Comparison of ENCODE assay signal across 19 cellular contexts in the genomic region with DNA sequence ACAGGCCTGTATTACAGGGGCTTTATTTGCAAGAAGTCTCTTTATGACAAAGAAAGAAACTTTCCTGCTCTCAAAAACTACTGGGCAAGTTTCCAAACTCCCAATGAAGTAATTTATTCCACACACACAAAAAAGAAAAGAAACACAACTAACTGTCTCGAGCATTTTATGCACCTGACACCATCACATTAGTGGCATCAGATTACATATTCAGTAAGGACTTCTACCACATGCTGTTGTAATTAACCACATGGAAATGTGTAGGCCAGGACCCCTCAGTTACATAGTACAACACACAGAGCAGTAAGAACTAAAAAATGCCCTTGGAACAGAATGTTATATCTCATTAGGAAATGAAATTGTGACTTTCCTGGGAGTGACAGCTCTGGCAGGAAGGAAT.
DNase-seq lines count a peak whose midpoint lies in the region; ATAC-seq and TF ChIP-seq lines count a peak whose summit lies in the region.
"Had no signal": no experiment of that assay in that cellular context is flagged by ENCODE, and none has a peak within 500 bp of the region (broad histone marks: within the 10 kb centered on the region; RNA-seq: fewer than 3 reads in every experiment).

No MANE protein-coding gene starts in this region.

- TF ChIP-seq CTCF in astrocyte of the cerebellum (IDR thresholded peaks at IDR 0.05; ENCODE audit: low read depth, low read length, missing control alignments) (no peak), retinal pigment epithelial cell (conservative IDR thresholded peaks at IDR 0.05; ENCODE audit: low read depth, low read length) (no peak), GM23338 (conservative IDR thresholded peaks at IDR 0.05; ENCODE audit: low read depth in 2 of 2) (no peak)

- 0 out of 3 replicates have a peak, but pooled peaks cover 3% of the 10 kb centered on the region for H3K4me1 Mint-ChIP-seq in GM23338
- H3K4me1 Mint-ChIP-seq: activated B cell treated with CpG ODN at 0.5 μM for 24 hours had no signal

- H3K36me3 ChIP-seq in GM23338 (ENCODE audit: insufficient read depth), result no peaks in the 10 kb centered on the region
- H3K36me3 ChIP-seq: heart right ventricle, left lung had no signal

- H3K4me2 ChIP-seq in GM23338, result no peak overlapping the region

- no peaks in the 10 kb centered on the region for H3K36me3 Mint-ChIP-seq in GM23338 (ENCODE audit: low read depth)

- H3K4me3 ChIP-seq in astrocyte of the cerebellum (ENCODE audit: low read depth, low read length) (no peak overlapping the region), retinal pigment epithelial cell (ENCODE audit: low read length) (no peak overlapping the region), GM23338 (no peak overlapping the region)
- H3K4me3 ChIP-seq: heart right ventricle, left lung had no signal

- H3K27ac Mint-ChIP-seq in GM23338, result no peak overlapping the region
- H3K27ac Mint-ChIP-seq: activated B cell treated with CpG ODN at 0.5 μM for 24 hours, nephron progenitor cell had no signal

- ATAC-seq in GM19452 (IDR thresholded peaks at IDR 0.05; ENCODE audit: unreplicated experiment) (no peak), GM23338 (no peak)
- ATAC-seq: heart right ventricle, left lung had no signal

- H3K27me3 Mint-ChIP-seq in GM23338 (ENCODE audit: insufficient read depth, low read depth, poor library complexity), result no peaks in the 10 kb centered on the region
- H3K27me3 Mint-ChIP-seq: activated B cell treated with CpG ODN at 0.5 μM for 24 hours had no signal

- H2AFZ ChIP-seq in GM23338, result no peak overlapping the region

- H3K4me1 ChIP-seq in GM23338 (ENCODE audit: insufficient read depth), result no peaks in the 10 kb centered on the region
- H3K4me1 ChIP-seq: left lung had no signal

- in situ Hi-C loops in astrocyte of the cerebellum (cut with HindIII; ENCODE audit: low sequenced_read_pairs), result no loop called here

- H3K9me2 ChIP-seq in GM23338 (ENCODE audit: insufficient read depth), result no peaks in the 10 kb centered on the region; the same call in 1 of the 2 replicates

- no peak overlapping the region for H3K4me3 Mint-ChIP-seq in GM23338
- H3K4me3 Mint-ChIP-seq: activated B cell treated with CpG ODN at 0.5 μM for 24 hours, nephron progenitor cell had no signal

- H4K20me1 ChIP-seq in GM23338 (replicated peaks; ENCODE audit: insufficient read depth), result no peaks in the 10 kb centered on the region

- H3K27ac ChIP-seq in GM23338 (ENCODE audit: low read depth), result no peak overlapping the region
- H3K27ac ChIP-seq: heart right ventricle, left lung had no signal

- H3K79me2 ChIP-seq in GM23338 (replicated peaks; ENCODE audit: insufficient read depth), result no peaks in the 10 kb centered on the region

- H3K9me3 Mint-ChIP-seq in GM23338, result no peaks in the 10 kb centered on the region; the same call in 2 of the 3 replicates
- H3K9me3 Mint-ChIP-seq: activated B cell treated with CpG ODN at 0.5 μM for 24 hours had no signal

- no peaks in the 10 kb centered on the region for H3F3A ChIP-seq in GM23338 (replicated peaks; ENCODE audit: low read depth)

- DNase-seq in NCI-H524 (lab: John Stamatoyannopoulos, UW) (peak; percentile 5 to 73), NCI-H524 treated with DMSO at 0.1 percent for 48 hours (lab: John Stamatoyannopoulos, UW) (no peak), NCI-H2107 treated with DMSO at 0.1 percent for 48 hours (lab: John Stamatoyannopoulos, UW; ENCODE audit: unreplicated experiment) (peak; percentile 91), astrocyte of the cerebellum (ENCODE audit: low read depth) (peak; percentile 42), retinal pigment epithelial cell (ENCODE audit: low read depth) (peak; percentile 64), GM23338 (ENCODE audit: low spot score) (no peak), medulla oblongata (ENCODE audit: extremely low spot score) (no peak)
- DNase-seq: activated B cell treated with CpG ODN at 0.5 μM for 24 hours; activated CD4-positive, alpha-beta T cell treated with anti-CD3 and anti-CD28 coated beads, Interleukin-2, amount 50 U/mL, for 4 hours; caudate nucleus; dermis blood vessel endothelial cell; GOT3; heart right ventricle; left lung; NCI-H1694; NCI-H774; nephron progenitor cell; T1000 had no signal

- H3K27me3 ChIP-seq in GM23338 (ENCODE audit: insufficient read depth), result no peaks in the 10 kb centered on the region
- H3K27me3 ChIP-seq: heart right ventricle, left lung had no signal

TF ChIP-seq in GM23338, 12 proteins besides CTCF, POLR2A, EP300 and RAD21 (continues in another document):
- TF ChIP-seq NANOG (IDR thresholded peaks at IDR 0.05; ENCODE audit: borderline replicate concordance) (no peak), EZH2 (IDR thresholded peaks at IDR 0.05; ENCODE audit: low read depth, unreplicated experiment) (no peak), CREB1 (CRISPR knock-in tag; IDR thresholded peaks at IDR 0.05; ENCODE audit: low read depth) (no peak), ZNF114 (CRISPR knock-in tag; IDR thresholded peaks at IDR 0.05) (no peak)
- TF ChIP-seq, protein P1, sequence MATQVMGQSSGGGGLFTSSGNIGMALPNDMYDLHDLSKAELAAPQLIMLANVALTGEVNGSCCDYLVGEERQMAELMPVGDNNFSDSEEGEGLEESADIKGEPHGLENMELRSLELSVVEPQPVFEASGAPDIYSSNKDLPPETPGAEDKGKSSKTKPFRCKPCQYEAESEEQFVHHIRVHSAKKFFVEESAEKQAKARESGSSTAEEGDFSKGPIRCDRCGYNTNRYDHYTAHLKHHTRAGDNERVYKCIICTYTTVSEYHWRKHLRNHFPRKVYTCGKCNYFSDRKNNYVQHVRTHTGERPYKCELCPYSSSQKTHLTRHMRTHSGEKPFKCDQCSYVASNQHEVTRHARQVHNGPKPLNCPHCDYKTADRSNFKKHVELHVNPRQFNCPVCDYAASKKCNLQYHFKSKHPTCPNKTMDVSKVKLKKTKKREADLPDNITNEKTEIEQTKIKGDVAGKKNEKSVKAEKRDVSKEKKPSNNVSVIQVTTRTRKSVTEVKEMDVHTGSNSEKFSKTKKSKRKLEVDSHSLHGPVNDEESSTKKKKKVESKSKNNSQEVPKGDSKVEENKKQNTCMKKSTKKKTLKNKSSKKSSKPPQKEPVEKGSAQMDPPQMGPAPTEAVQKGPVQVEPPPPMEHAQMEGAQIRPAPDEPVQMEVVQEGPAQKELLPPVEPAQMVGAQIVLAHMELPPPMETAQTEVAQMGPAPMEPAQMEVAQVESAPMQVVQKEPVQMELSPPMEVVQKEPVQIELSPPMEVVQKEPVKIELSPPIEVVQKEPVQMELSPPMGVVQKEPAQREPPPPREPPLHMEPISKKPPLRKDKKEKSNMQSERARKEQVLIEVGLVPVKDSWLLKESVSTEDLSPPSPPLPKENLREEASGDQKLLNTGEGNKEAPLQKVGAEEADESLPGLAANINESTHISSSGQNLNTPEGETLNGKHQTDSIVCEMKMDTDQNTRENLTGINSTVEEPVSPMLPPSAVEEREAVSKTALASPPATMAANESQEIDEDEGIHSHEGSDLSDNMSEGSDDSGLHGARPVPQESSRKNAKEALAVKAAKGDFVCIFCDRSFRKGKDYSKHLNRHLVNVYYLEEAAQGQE (IDR thresholded peaks at IDR 0.05; ENCODE audit: unreplicated experiment), result no peak

Comparison
In these comparisons a context has a peak if more than half of its experiments do, and no peak if none do; other contexts are left out.
1. DNase-seq: peak in NCI-H524 (2 of 2), NCI-H2107 treated with DMSO at 0.1 percent for 48 hours (single experiment), astrocyte of the cerebellum (single experiment) and retinal pigment epithelial cell (single experiment); none in NCI-H524 treated with DMSO at 0.1 percent for 48 hours (single experiment), GM23338 (single experiment) and medulla oblongata (single experiment).